In the genomic region with DNA sequence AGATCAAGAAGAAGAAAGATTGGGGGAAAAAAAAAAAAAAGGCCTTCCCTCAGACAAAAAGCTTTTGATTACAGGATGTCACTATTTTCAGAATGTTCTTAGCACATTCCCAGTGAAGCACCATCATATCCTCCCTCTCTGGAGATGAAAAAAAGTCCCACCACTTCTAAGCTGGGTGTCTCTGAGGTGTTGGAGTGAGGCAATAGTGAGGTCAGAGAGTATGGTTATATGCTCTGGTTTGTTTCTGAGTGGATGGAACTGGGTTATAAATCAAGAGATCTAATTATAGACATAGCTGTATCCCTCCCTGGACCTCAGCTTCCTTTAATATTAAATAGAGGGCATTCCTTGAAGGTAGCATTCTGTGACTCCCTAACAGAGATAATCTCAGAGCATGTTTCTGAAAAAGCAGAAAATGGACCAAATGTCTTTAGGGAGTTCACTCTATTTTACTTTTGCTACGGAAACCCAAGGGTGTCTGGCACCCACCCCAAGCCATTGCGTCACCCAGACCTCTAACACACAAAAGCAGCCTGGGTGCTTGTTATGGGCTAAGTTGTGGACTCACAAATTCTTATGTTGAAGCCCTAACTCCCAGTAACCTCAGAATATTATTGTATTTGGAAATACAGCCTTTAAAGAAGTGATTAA, we compare ENCODE assay signal across 11 cellular contexts.
A peak's percentile ranks its signal among the peaks of the same experiment; 100 is the strongest.
DNase-seq lines count a peak whose midpoint lies in the region; ATAC-seq and TF ChIP-seq lines count a peak whose summit lies in the region.
"Had no signal": no experiment of that assay in that cellular context is flagged by ENCODE, and none has a peak within 500 bp of the region (broad histone marks: within the 10 kb centered on the region; RNA-seq: fewer than 3 reads in every experiment).

No MANE protein-coding gene starts in this region.

- H3K27ac ChIP-seq in HEK293 (ENCODE audit: extremely low read depth, low read depth, low read length), result no peak overlapping the region
- H3K27ac ChIP-seq in lower lobe of right lung, result no peak overlapping the region
- H3K27ac ChIP-seq: neural progenitor cell had no signal

- intact Hi-C loops in lower lobe of right lung (cut with DNase I), result no loop called here

- ATAC-seq in lower lobe of right lung, result peak in 1 of 2 donors; percentile 54
- ATAC-seq in HG03457 (IDR thresholded peaks at IDR 0.05; ENCODE audit: unreplicated experiment), result no peak

- DNase-seq in ACHN (peak; percentile 83), astrocyte of the spinal cord (ENCODE audit: low read depth, low spot score) (peak; percentile 73), lower lobe of right lung (peak; percentile 60), C1 segment of cervical spinal cord (lab: John Stamatoyannopoulos, UW) (no peak), LoVo (ENCODE audit: low spot score) (no peak)
- DNase-seq in activated CD4-positive, CD25-positive, alpha-beta regulatory T cell (lab: John Stamatoyannopoulos, UW), result no peak
- DNase-seq: COR-L47; stimulated activated CD4-positive, alpha-beta T cell treated with anti-CD3 and anti-CD28 coated beads, Interleukin-4, amount 100 ng/mL, for 24 hours had no signal

- TF ChIP-seq CTCF in HEK293 (tag by site-specific recombination; IDR thresholded peaks at IDR 0.05), result no peak
- TF ChIP-seq CTCF in astrocyte of the spinal cord (IDR thresholded peaks at IDR 0.05; ENCODE audit: low read depth, low read length), result no peak
- TF ChIP-seq CTCF in lower lobe of right lung (IDR thresholded peaks at IDR 0.05), result no peak

- H3K9me3 ChIP-seq in HEK293 (ENCODE audit: control insufficient read depth, insufficient read depth, low read depth, low read length), result no peaks in the 10 kb centered on the region
- H3K9me3 ChIP-seq in lower lobe of right lung, result no peaks in the 10 kb centered on the region

- H3K27me3 ChIP-seq in lower lobe of right lung (ENCODE audit: low read depth), result no peaks in the 10 kb centered on the region
- H3K27me3 ChIP-seq: neural progenitor cell had no signal

- POLR2A ChIA-PET in HEK293 (lab: Yijun Ruan, JAX), result no interaction called here

- no peaks in the 10 kb centered on the region for H3K36me3 ChIP-seq in HEK293 (ENCODE audit: control insufficient read depth in 2 of 2, insufficient read depth in 1 of 2, low read length in 2 of 2)
- H3K36me3 ChIP-seq in lower lobe of right lung, result no peaks in the 10 kb centered on the region
- H3K36me3 ChIP-seq: neural progenitor cell had no signal

- no peak overlapping the region for H3K4me3 ChIP-seq in HEK293 (ENCODE audit: low read depth, low read length)
- H3K4me3 ChIP-seq in astrocyte of the spinal cord (ENCODE audit: low read depth, low read length), result no peak overlapping the region
- H3K4me3 ChIP-seq in lower lobe of right lung, result no peak overlapping the region
- H3K4me3 ChIP-seq: neural progenitor cell had no signal

- in situ Hi-C loops in ACHN (cut with HindIII; ENCODE audit: low pct_ligation_motif_present, low pct_unique_long_range_greater_than_20kb, low sequenced_read_pairs), result no loop called here
- in situ Hi-C loops in astrocyte of the spinal cord (cut with HindIII; ENCODE audit: low sequenced_read_pairs), result no loop called here

- CTCF ChIA-PET in HEK293 (lab: Yijun Ruan, JAX), result interaction anchor here (0.6 kb wide), 1 partner anchor 188 kb away, joined by 3 read pairs; no protein-coding TSS in a partner anchor

- H3K4me1 ChIP-seq in HEK293 (ENCODE audit: control insufficient read depth, insufficient read depth, low read length), result peaks cover 8% of the 10 kb centered on the region
- H3K4me1 ChIP-seq in lower lobe of right lung, result peaks cover 11% of the 10 kb centered on the region
- H3K4me1 ChIP-seq: neural progenitor cell had no signal

TF ChIP-seq in HEK293, 187 proteins besides CTCF, POLR2A, EP300 and RAD21:
- TF ChIP-seq ZNF629 (tag by site-specific recombination; IDR thresholded peaks at IDR 0.05), result peak; percentile 43
- no peak for TF ChIP-seq REPIN1 (tag by site-specific recombination; IDR thresholded peaks at IDR 0.05; ENCODE audit: low read depth)
- 0 out of 2 replicates have a peak, but pooled peaks have one; percentile 14 for TF ChIP-seq ZBTB21 (tag by site-specific recombination; IDR thresholded peaks at IDR 0.05)
- TF ChIP-seq ZNF514 (tag by site-specific recombination; IDR thresholded peaks at IDR 0.05), result no peak
- peak; percentile 15; the same call in 1 of the 2 replicates for TF ChIP-seq ZNF600 (tag by site-specific recombination; IDR thresholded peaks at IDR 0.05)
- TF ChIP-seq, protein P1, sequence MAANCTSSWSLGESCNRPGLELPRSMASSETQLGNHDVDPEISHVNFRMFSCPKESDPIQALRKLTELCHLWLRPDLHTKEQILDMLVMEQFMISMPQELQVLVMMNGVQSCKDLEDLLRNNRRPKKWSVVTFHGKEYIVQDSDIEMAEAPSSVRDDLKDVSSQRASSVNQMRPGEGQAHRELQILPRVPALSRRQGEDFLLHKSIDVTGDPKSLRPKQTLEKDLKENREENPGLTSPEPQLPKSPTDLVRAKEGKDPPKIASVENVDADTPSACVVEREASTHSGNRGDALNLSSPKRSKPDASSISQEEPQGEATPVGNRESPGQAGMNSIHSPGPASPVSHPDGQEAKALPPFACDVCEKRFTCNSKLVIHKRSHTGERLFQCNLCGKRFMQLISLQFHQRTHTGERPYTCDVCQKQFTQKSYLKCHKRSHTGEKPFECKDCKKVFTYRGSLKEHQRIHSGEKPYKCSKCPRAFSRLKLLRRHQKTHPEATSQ (tag by site-specific recombination; IDR thresholded peaks at IDR 0.05), result no peak
- no peak for TF ChIP-seq ZBTB48 (tag by site-specific recombination; IDR thresholded peaks at IDR 0.05)
- TF ChIP-seq HOXC10 (CRISPR knock-in tag; IDR thresholded peaks at IDR 0.05), result no peak
- TF ChIP-seq FEZF1 (tag by site-specific recombination; IDR thresholded peaks at IDR 0.05), result no peak
- no peak for TF ChIP-seq ZNF174 (tag by site-specific recombination; IDR thresholded peaks at IDR 0.05)
- no peak for TF ChIP-seq ZIC2 (tag by site-specific recombination; IDR thresholded peaks at IDR 0.05)
- TF ChIP-seq, protein P2, sequence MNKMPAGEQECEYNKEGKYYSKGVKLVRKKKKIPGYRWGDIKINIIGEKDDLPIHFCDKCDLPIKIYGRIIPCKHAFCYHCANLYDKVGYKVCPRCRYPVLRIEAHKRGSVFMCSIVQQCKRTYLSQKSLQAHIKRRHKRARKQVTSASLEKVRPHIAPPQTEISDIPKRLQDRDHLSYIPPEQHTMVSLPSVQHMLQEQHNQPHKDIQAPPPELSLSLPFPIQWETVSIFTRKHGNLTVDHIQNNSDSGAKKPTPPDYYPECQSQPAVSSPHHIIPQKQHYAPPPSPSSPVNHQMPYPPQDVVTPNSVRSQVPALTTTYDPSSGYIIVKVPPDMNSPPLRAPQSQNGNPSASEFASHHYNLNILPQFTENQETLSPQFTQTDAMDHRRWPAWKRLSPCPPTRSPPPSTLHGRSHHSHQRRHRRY (tag by site-specific recombination; IDR thresholded peaks at IDR 0.05), result no peak
- peak; percentile 54 for TF ChIP-seq SP7 (tag by site-specific recombination; IDR thresholded peaks at IDR 0.05)
- TF ChIP-seq, protein P3, sequence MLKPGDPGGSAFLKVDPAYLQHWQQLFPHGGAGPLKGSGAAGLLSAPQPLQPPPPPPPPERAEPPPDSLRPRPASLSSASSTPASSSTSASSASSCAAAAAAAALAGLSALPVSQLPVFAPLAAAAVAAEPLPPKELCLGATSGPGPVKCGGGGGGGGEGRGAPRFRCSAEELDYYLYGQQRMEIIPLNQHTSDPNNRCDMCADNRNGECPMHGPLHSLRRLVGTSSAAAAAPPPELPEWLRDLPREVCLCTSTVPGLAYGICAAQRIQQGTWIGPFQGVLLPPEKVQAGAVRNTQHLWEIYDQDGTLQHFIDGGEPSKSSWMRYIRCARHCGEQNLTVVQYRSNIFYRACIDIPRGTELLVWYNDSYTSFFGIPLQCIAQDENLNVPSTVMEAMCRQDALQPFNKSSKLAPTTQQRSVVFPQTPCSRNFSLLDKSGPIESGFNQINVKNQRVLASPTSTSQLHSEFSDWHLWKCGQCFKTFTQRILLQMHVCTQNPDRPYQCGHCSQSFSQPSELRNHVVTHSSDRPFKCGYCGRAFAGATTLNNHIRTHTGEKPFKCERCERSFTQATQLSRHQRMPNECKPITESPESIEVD (tag by site-specific recombination; IDR thresholded peaks at IDR 0.05), result peak; percentile 26; the same call in 1 of the 2 replicates
- no peak for TF ChIP-seq ZNF76 (tag by site-specific recombination; IDR thresholded peaks at IDR 0.05; ENCODE audit: borderline replicate concordance, low read depth)
- TF ChIP-seq ZNF366 (tag by site-specific recombination; conservative IDR thresholded peaks at IDR 0.05), result 0 out of 2 replicates have a peak, but pooled peaks have one; percentile 12
- TF ChIP-seq, protein P4, sequence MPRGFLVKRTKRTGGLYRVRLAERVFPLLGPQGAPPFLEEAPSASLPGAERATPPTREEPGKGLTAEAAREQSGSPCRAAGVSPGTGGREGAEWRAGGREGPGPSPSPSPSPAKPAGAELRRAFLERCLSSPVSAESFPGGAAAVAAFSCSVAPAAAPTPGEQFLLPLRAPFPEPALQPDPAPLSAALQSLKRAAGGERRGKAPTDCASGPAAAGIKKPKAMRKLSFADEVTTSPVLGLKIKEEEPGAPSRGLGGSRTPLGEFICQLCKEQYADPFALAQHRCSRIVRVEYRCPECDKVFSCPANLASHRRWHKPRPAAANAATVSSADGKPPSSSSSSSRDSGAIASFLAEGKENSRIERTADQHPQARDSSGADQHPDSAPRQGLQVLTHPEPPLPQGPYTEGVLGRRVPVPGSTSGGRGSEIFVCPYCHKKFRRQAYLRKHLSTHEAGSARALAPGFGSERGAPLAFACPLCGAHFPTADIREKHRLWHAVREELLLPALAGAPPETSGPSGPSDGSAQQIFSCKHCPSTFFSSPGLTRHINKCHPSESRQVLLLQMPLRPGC (tag by site-specific recombination; IDR thresholded peaks at IDR 0.05), result no peak
- no peak for TF ChIP-seq BCL11B (tag by site-specific recombination; IDR thresholded peaks at IDR 0.05; ENCODE audit: low read depth)

Comparison
In these comparisons a context has a peak if more than half of its experiments do, and no peak if none do; other contexts are left out.
1. DNase-seq: peak in ACHN (single experiment), astrocyte of the spinal cord (single experiment) and lower lobe of right lung (single experiment); none in activated CD4-positive, CD25-positive, alpha-beta regulatory T cell (0 of 4), C1 segment of cervical spinal cord (0 of 14) and LoVo (single experiment).